8 cellular contexts compared by ENCODE assay signal in the genomic region with DNA sequence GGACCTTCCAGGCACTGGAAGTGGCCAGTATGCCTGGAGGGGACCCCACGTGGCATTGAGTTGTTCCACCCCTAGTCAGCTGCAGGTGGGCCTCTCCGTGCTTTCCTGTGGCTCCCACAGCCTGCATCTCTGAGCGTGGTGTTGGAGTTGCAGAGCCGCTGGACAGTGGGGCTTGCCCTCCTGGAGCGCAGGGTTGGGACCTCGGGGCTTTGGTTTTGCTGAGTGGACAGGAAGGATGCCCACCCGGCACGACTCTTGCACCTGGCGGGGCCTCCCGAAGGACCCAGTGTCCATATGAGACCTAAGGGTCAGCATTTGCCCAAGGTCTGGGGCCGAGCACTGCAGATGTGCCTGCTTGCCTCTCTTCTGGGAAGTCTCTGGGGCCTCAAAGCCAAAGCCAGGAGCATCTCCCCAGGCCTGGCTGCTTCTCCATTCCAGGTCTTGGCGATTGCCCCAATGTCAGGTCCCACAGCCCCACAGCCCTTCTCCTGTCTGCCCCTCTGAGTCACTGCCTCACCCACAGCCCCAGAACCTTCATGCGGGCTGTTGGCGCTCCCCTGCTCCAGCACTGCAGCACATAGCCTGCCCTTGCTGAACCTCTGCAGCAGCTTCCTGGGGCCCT. TPM values are rescaled to one million over a fixed set of nuclear protein-coding genes. Genes with fewer than 3 reads are reported as not detected.
A peak's percentile ranks its signal among the peaks of the same experiment; 100 is the strongest.
DNase-seq lines count a peak whose midpoint lies in the region; TF ChIP-seq lines count a peak whose summit lies in the region.

No MANE protein-coding gene starts in this region.

- H3K27ac Mint-ChIP-seq in endodermal cell = no peak overlapping the region

- TF ChIP-seq CTCF in OCI-LY1 (IDR thresholded peaks at IDR 0.05; ENCODE audit: low read length) (no peak), endodermal cell (conservative IDR thresholded peaks at IDR 0.05) (no peak), parathyroid adenoma (IDR thresholded peaks at IDR 0.05) (no peak), testis (IDR thresholded peaks at IDR 0.05) (no peak)

- peaks cover 2% of the 10 kb centered on the region for H3K27me3 Mint-ChIP-seq in endodermal cell (ENCODE audit: insufficient read depth)

- TF ChIP-seq POLR2A in testis (IDR thresholded peaks at IDR 0.05) = no peak

- H3F3A ChIP-seq in OCI-LY1 (ENCODE audit: insufficient read depth, low read length) = no peaks in the 10 kb centered on the region

- H3K79me2 ChIP-seq in OCI-LY1 (ENCODE audit: insufficient read depth, low read length) (no peaks in the 10 kb centered on the region), parathyroid adenoma (peaks cover 28% of the 10 kb centered on the region)

- DNase-seq in Daoy (ENCODE audit: low read depth) = peak; percentile 56
- peak; percentile 45 for DNase-seq in endodermal cell
- no peak for DNase-seq in DMS53 (lab: John Stamatoyannopoulos, UW)
- DNase-seq in stimulated activated CD4-positive, alpha-beta T cell treated with anti-CD3 and anti-CD28 coated beads, Interleukin-4, amount 100 ng/mL, for 24 hours = no peak
- no peak for DNase-seq in central memory CD4-positive, alpha-beta T cell
- DNase-seq in testis = no peak

- H3K9ac ChIP-seq in OCI-LY1 (ENCODE audit: low read length) (peak overlapping the region; percentile 14; the same call in 1 of the 2 replicates), endodermal cell (ENCODE audit: extremely low read depth, low read length, poor library complexity, severe bottlenecking) (no peak overlapping the region), parathyroid adenoma (no peak overlapping the region)

- H3K36me3 ChIP-seq in OCI-LY1 (ENCODE audit: insufficient read depth, low read length) = no peaks in the 10 kb centered on the region
- H3K36me3 ChIP-seq in endodermal cell (ENCODE audit: control insufficient read depth, insufficient read depth, low read length) = no peaks in the 10 kb centered on the region
- no peaks in the 10 kb centered on the region for H3K36me3 ChIP-seq in parathyroid adenoma (ENCODE audit: control insufficient read depth, insufficient read depth, low read length)
- no peaks in the 10 kb centered on the region for H3K36me3 ChIP-seq in testis (ENCODE audit: low read depth, missing control alignments)

- WGBS in endodermal cell (ENCODE audit: insufficient coverage in 1 of 2, insufficient read length in 1 of 2), 2 experiments = 84% methylated on average over 11 to 14 of the region's 14 CpGs
- 31 to 43% methylated on average over 6 to 14 of the region's 14 CpGs for WGBS in testis, 2 donors

- peak overlapping the region; percentile 78 for H3K4me3 Mint-ChIP-seq in endodermal cell

- intact Hi-C loops in testis (cut with DNase I; ENCODE audit: low total_unique reads) = no loop called here

- H3K4me2 ChIP-seq in OCI-LY1 (ENCODE audit: low read length) (peak overlapping the region; percentile 81), parathyroid adenoma (ENCODE audit: low read length) (peak overlapping the region; percentile 70)

- no peaks in the 10 kb centered on the region for H3K9me3 ChIP-seq in OCI-LY1 (ENCODE audit: low read length)
- no peaks in the 10 kb centered on the region for H3K9me3 ChIP-seq in endodermal cell (ENCODE audit: control insufficient read depth, low read length)
- H3K9me3 ChIP-seq in parathyroid adenoma (ENCODE audit: control insufficient read depth, low read length) = no peaks in the 10 kb centered on the region
- no peaks in the 10 kb centered on the region for H3K9me3 ChIP-seq in testis

- H3K36me3 Mint-ChIP-seq in endodermal cell (ENCODE audit: low read depth) = peaks cover 16% of the 10 kb centered on the region

- H2AFZ ChIP-seq in OCI-LY1 (ENCODE audit: low read length) (no peak overlapping the region), parathyroid adenoma (peak overlapping the region; percentile 75)

- H3K27ac ChIP-seq in OCI-LY1 (ENCODE audit: low read depth, low read length, poor library complexity, severe bottlenecking) = no peak overlapping the region
- no peak overlapping the region for H3K27ac ChIP-seq in endodermal cell (ENCODE audit: low read depth, low read length)
- no peak overlapping the region for H3K27ac ChIP-seq in parathyroid adenoma
- H3K27ac ChIP-seq in testis = no peak overlapping the region

- no peaks in the 10 kb centered on the region for H3K9me2 ChIP-seq in OCI-LY1 (ENCODE audit: low read depth, low read length)

- H3K9me3 Mint-ChIP-seq in endodermal cell = peaks cover 1% of the 10 kb centered on the region

- peaks cover 5% of the 10 kb centered on the region; the same call in 1 of the 2 replicates for H3K27me3 ChIP-seq in OCI-LY1 (ENCODE audit: insufficient read depth, low read length)
- no peaks in the 10 kb centered on the region for H3K27me3 ChIP-seq in endodermal cell (ENCODE audit: control insufficient read depth, insufficient read depth, low read length, poor library complexity, severe bottlenecking)
- no peaks in the 10 kb centered on the region for H3K27me3 ChIP-seq in parathyroid adenoma (ENCODE audit: control insufficient read depth, insufficient read depth, low read length)
- no peaks in the 10 kb centered on the region for H3K27me3 ChIP-seq in testis

- no peaks in the 10 kb centered on the region for H4K20me1 ChIP-seq in OCI-LY1 (ENCODE audit: insufficient read depth, low read length)

- H3K4me3 ChIP-seq in OCI-LY1 (ENCODE audit: low read depth, low read length, poor library complexity, severe bottlenecking) (peak overlapping the region; percentile 65), endodermal cell (ENCODE audit: low read length) (peak overlapping the region; percentile 91), parathyroid adenoma (ENCODE audit: low read depth, low read length) (peak overlapping the region; percentile 56), testis (peak overlapping the region in 1 of 2 donors; percentile 73)

- H3K4me1 ChIP-seq in OCI-LY1 (ENCODE audit: insufficient read depth, low read length, severe bottlenecking) = peaks cover 19% of the 10 kb centered on the region
- peaks cover 8% of the 10 kb centered on the region for H3K4me1 ChIP-seq in endodermal cell (ENCODE audit: control insufficient read depth, insufficient read depth, low read length)
- peaks cover 5% of the 10 kb centered on the region for H3K4me1 ChIP-seq in parathyroid adenoma
- H3K4me1 ChIP-seq in testis = peaks cover 33% of the 10 kb centered on the region

- peaks cover 15% of the 10 kb centered on the region for H3K4me1 Mint-ChIP-seq in endodermal cell

RNA-seq across cellular contexts. Expression of a gene that starts 1.5 kb away (rescaled TPM):
- 11.6 and 28.2 TPM in 2 replicates for total RNA-seq in Daoy (2014; rRNA removed; shearing (Covaris generic))
- total RNA-seq in endodermal cell (100 to 1,000 TPM; 117 to 121 TPM), testis (100 to 1,000 TPM; 167 to 174 TPM)
- polyA plus RNA-seq in endodermal cell (2013, experiment 1 of 2) = 83.2 TPM
- polyA plus RNA-seq in endodermal cell (2013, experiment 2 of 2) = 79.9 TPM
- 99.2 TPM for polyA plus RNA-seq in testis (ENCODE audit: insufficient read depth, low read depth, low replicate concordance)

RNA-seq across cellular contexts. Expression of a gene that starts 15.3 kb away (rescaled TPM):
- total RNA-seq in Daoy (2014; rRNA removed; shearing (Covaris generic)) = 39.9 and 41.7 TPM in 2 replicates
- total RNA-seq in endodermal cell = 10 to 100 TPM; 37.0 to 44.5 TPM
- 23.9 TPM for polyA plus RNA-seq in endodermal cell (2013, experiment 1 of 2)
- 21.8 TPM for polyA plus RNA-seq in endodermal cell (2013, experiment 2 of 2)
- total RNA-seq in testis = 100 to 1,000 TPM in 1 of 2 donors, 10 to 100 TPM in 1; 95.3 to 112 TPM
- 30.3 TPM for polyA plus RNA-seq in testis (ENCODE audit: insufficient read depth, low read depth, low replicate concordance)

Comparison
In these comparisons a context has a peak if more than half of its experiments do, and no peak if none do; other contexts are left out.
1. DNase-seq: peak in Daoy (single experiment) and endodermal cell (single experiment); none in DMS53 (single experiment), stimulated activated CD4-positive, alpha-beta T cell treated with anti-CD3 and anti-CD28 coated beads, Interleukin-4, amount 100 ng/mL, for 24 hours (single experiment), central memory CD4-positive, alpha-beta T cell (single experiment) and testis (single experiment).